ENCODE assay signal across 2 cellular contexts in genomic region chr11:20111871-20112270, GRCh38.
TF ChIP-seq lines count a peak whose summit lies in the region.

No MANE protein-coding gene starts in this region.

TF ChIP-seq in IMR-90, 13 proteins besides CTCF, POLR2A, EP300 and RAD21:
- TF ChIP-seq FOS (IDR thresholded peaks at IDR 0.05; ENCODE audit: low read depth, low read length) (no peak), MAZ (IDR thresholded peaks at IDR 0.05; ENCODE audit: borderline replicate concordance, low read depth, low read length) (no peak), MAFK (IDR thresholded peaks at IDR 0.05; ENCODE audit: low read depth, low read length) (no peak), SMC3 (IDR thresholded peaks at IDR 0.05; ENCODE audit: low read depth, low read length) (no peak), MXI1 (IDR thresholded peaks at IDR 0.05; ENCODE audit: borderline replicate concordance, low read depth, low read length) (no peak), BHLHE40 (IDR thresholded peaks at IDR 0.05; ENCODE audit: low read depth, low read length) (no peak), CHD1 (IDR thresholded peaks at IDR 0.05; ENCODE audit: low read depth, low read length) (no peak), CEBPB (IDR thresholded peaks at IDR 0.05; ENCODE audit: low read depth, low read length) (no peak), USF2 (IDR thresholded peaks at IDR 0.05; ENCODE audit: low read depth, low read length) (no peak), RCOR1 (IDR thresholded peaks at IDR 0.05; ENCODE audit: insufficient replicate concordance, low read length) (no peak), ELK1 (IDR thresholded peaks at IDR 0.05; ENCODE audit: borderline replicate concordance, low read depth, low read length) (no peak), NFE2L2 (IDR thresholded peaks at IDR 0.05; ENCODE audit: low read depth, low read length) (no peak), RFX5 (IDR thresholded peaks at IDR 0.05; ENCODE audit: low read depth, low read length) (no peak)

TF ChIP-seq in HepG2, 621 proteins besides CTCF, POLR2A, EP300 and RAD21:
- TF ChIP-seq PCBP2 (optimal IDR thresholded peaks at IDR 0.05; ENCODE audit: low read depth, low read length, poor library complexity, severe bottlenecking): no peak
- TF ChIP-seq, protein P1, sequence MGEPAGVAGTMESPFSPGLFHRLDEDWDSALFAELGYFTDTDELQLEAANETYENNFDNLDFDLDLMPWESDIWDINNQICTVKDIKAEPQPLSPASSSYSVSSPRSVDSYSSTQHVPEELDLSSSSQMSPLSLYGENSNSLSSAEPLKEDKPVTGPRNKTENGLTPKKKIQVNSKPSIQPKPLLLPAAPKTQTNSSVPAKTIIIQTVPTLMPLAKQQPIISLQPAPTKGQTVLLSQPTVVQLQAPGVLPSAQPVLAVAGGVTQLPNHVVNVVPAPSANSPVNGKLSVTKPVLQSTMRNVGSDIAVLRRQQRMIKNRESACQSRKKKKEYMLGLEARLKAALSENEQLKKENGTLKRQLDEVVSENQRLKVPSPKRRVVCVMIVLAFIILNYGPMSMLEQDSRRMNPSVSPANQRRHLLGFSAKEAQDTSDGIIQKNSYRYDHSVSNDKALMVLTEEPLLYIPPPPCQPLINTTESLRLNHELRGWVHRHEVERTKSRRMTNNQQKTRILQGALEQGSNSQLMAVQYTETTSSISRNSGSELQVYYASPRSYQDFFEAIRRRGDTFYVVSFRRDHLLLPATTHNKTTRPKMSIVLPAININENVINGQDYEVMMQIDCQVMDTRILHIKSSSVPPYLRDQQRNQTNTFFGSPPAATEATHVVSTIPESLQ (CRISPR knock-in tag; conservative IDR thresholded peaks at IDR 0.05): no peak
- TF ChIP-seq, protein P2, sequence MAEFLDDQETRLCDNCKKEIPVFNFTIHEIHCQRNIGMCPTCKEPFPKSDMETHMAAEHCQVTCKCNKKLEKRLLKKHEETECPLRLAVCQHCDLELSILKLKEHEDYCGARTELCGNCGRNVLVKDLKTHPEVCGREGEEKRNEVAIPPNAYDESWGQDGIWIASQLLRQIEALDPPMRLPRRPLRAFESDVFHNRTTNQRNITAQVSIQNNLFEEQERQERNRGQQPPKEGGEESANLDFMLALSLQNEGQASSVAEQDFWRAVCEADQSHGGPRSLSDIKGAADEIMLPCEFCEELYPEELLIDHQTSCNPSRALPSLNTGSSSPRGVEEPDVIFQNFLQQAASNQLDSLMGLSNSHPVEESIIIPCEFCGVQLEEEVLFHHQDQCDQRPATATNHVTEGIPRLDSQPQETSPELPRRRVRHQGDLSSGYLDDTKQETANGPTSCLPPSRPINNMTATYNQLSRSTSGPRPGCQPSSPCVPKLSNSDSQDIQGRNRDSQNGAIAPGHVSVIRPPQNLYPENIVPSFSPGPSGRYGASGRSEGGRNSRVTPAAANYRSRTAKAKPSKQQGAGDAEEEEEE (CRISPR knock-in tag; IDR thresholded peaks at IDR 0.05; ENCODE audit: borderline replicate concordance): no peak
- no peak for TF ChIP-seq NR3C1 (CRISPR knock-in tag; IDR thresholded peaks at IDR 0.05)
- no peak for TF ChIP-seq RORA (CRISPR knock-in tag; IDR thresholded peaks at IDR 0.05)
- TF ChIP-seq SATB2 (CRISPR knock-in tag; IDR thresholded peaks at IDR 0.05): no peak
- TF ChIP-seq PAXIP1 (CRISPR knock-in tag; conservative IDR thresholded peaks at IDR 0.05): no peak
- no peak for TF ChIP-seq ZNF784 (CRISPR knock-in tag; IDR thresholded peaks at IDR 0.05; ENCODE audit: borderline replicate concordance)
- TF ChIP-seq NBN (conservative IDR thresholded peaks at IDR 0.05): no peak
- no peak for TF ChIP-seq TOPORS (CRISPR knock-in tag; IDR thresholded peaks at IDR 0.05)
- TF ChIP-seq JUND (CRISPR knock-in tag; IDR thresholded peaks at IDR 0.05): no peak
- TF ChIP-seq NRL (CRISPR knock-in tag; IDR thresholded peaks at IDR 0.05; ENCODE audit: borderline replicate concordance): no peak
- TF ChIP-seq ZGPAT (CRISPR knock-in tag; IDR thresholded peaks at IDR 0.05): no peak
